Comparison of ENCODE assay signal across 1 cellular context in the genomic region with DNA sequence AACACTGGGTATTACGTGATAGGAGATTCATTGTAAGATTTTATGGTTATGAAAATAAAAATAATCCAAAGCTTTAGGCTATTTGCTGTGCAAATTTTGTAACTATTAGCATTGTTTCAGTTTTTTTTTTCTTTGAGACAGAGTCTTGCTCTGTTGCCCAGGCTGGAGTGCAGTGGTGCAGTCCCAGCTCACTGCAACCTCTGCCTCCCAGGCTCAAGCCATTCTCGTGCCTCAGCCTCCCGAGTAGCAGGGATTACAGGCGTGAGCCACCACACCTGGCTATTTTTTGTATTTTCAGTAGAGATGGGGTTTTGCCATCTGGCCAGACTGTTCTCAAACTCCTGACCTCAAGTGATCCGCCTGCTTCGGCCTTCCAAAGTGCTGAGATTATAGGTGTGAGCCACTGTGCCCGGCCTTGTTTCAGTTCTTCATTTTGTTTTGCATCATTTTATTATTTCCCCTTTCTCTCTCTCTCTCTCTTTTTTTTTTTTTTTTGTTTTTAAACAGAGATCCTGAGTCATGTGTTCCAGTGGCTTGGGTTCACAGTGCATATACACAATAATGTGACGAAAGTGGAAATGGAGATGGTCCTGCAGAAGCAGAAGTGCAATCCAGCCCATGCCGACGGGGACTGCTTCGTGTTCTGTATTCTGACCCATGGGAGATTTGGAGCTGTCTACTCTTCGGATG.
TF ChIP-seq lines count a peak whose summit lies in the region.

No MANE protein-coding gene starts in this region.

TF ChIP-seq in SK-N-SH treated with all-trans-retinoic acid at 6 μM for 48 hours, 23 proteins besides CTCF, POLR2A, EP300 and RAD21 (continued from another document):
- TF ChIP-seq ZC3H10 (CRISPR knock-in tag; IDR thresholded peaks at IDR 0.05) (no peak), TCF4 (CRISPR knock-in tag; IDR thresholded peaks at IDR 0.05; ENCODE audit: borderline replicate concordance) (no peak), BACH2 (CRISPR knock-in tag; IDR thresholded peaks at IDR 0.05; ENCODE audit: borderline replicate concordance) (no peak)
